9 cellular contexts compared by ENCODE assay signal in genomic region chr2:111123751-111124150, GRCh38. TPM values are rescaled to one million over a fixed set of nuclear protein-coding genes. Genes with fewer than 3 reads are reported as not detected.
A peak's percentile ranks its signal among the peaks of the same experiment; 100 is the strongest.
DNase-seq lines count a peak whose midpoint lies in the region; ATAC-seq and TF ChIP-seq lines count a peak whose summit lies in the region.
"Had no signal": no experiment of that assay in that cellular context is flagged by ENCODE, and none has a peak within 500 bp of the region (broad histone marks: within the 10 kb centered on the region; RNA-seq: fewer than 3 reads in every experiment).

No MANE protein-coding gene starts in this region.

- peaks cover 26% of the 10 kb centered on the region for H3K36me3 Mint-ChIP-seq in activated naive CD8-positive, alpha-beta T cell
- peaks cover 38% of the 10 kb centered on the region for H3K36me3 Mint-ChIP-seq in activated naive CD8-positive, alpha-beta T cell treated with anti-CD3 and anti-CD28 coated beads for 36 hours

- H3K9me3 ChIP-seq in left lung = no peaks in the 10 kb centered on the region
- H3K9me3 ChIP-seq in testis = no peaks in the 10 kb centered on the region
- H3K9me3 ChIP-seq: ascending aorta had no signal

- no peak for DNase-seq in activated naive CD8-positive, alpha-beta T cell treated with anti-CD3 and anti-CD28 coated beads for 36 hours
- DNase-seq in left lung (no peak), testis (no peak), dedifferentiated amniotic fluid mesenchymal stem cell (ENCODE audit: extremely low spot score) (no peak), GOT3 (lab: John Stamatoyannopoulos, UW) (no peak), epidermal melanocyte (ENCODE audit: insufficient read length, low spot score) (no peak)

- H3K36me3 ChIP-seq in left lung (peaks cover 0 to 18% of the 10 kb centered on the region in 2 donors), testis (ENCODE audit: low read depth, missing control alignments) (no peaks in the 10 kb centered on the region)

- peak overlapping the region; percentile 93 for H3K27ac ChIP-seq in VCaP
- no peak overlapping the region for H3K27ac ChIP-seq in left lung
- H3K27ac ChIP-seq in testis = no peak overlapping the region
- H3K27ac ChIP-seq: ascending aorta had no signal

- peaks cover 57% of the 10 kb centered on the region for H3K4me1 Mint-ChIP-seq in activated naive CD8-positive, alpha-beta T cell (ENCODE audit: low read depth)
- peaks cover 52% of the 10 kb centered on the region for H3K4me1 Mint-ChIP-seq in activated naive CD8-positive, alpha-beta T cell treated with anti-CD3 and anti-CD28 coated beads for 36 hours

- H3K4me3 Mint-ChIP-seq in activated naive CD8-positive, alpha-beta T cell = peak overlapping the region; percentile 89
- H3K4me3 Mint-ChIP-seq in activated naive CD8-positive, alpha-beta T cell treated with anti-CD3 and anti-CD28 coated beads for 36 hours = no peak overlapping the region

- H3K27me3 ChIP-seq in left lung = peaks cover 6 to 18% of the 10 kb centered on the region in 2 donors
- H3K27me3 ChIP-seq in testis = no peaks in the 10 kb centered on the region
- H3K27me3 ChIP-seq: ascending aorta had no signal

- intact Hi-C loops in left lung (cut with DNase I) = no loop called here
- intact Hi-C loops in testis (cut with DNase I; ENCODE audit: low total_unique reads) = no loop called here

- no peak for TF ChIP-seq POLR2A in testis (IDR thresholded peaks at IDR 0.05)

- H3K27me3 Mint-ChIP-seq in activated naive CD8-positive, alpha-beta T cell = no peaks in the 10 kb centered on the region
- peaks cover 17% of the 10 kb centered on the region for H3K27me3 Mint-ChIP-seq in activated naive CD8-positive, alpha-beta T cell treated with anti-CD3 and anti-CD28 coated beads for 36 hours

- WGBS in testis, 2 donors = 79 to 84% methylated on average over 7 of the region's 7 CpGs

- H3K9me3 Mint-ChIP-seq in activated naive CD8-positive, alpha-beta T cell (ENCODE audit: low read depth) = no peaks in the 10 kb centered on the region
- H3K9me3 Mint-ChIP-seq in activated naive CD8-positive, alpha-beta T cell treated with anti-CD3 and anti-CD28 coated beads for 36 hours = no peaks in the 10 kb centered on the region

- ATAC-seq in left lung = no peak

- TF ChIP-seq CTCF in VCaP (conservative IDR thresholded peaks at IDR 0.05) (no peak), left lung (IDR thresholded peaks at IDR 0.05) (no peak), testis (IDR thresholded peaks at IDR 0.05) (no peak)

- peak overlapping the region; percentile 50 for H3K27ac Mint-ChIP-seq in activated naive CD8-positive, alpha-beta T cell
- no peak overlapping the region for H3K27ac Mint-ChIP-seq in activated naive CD8-positive, alpha-beta T cell treated with anti-CD3 and anti-CD28 coated beads for 36 hours

- H3K4me1 ChIP-seq in left lung (peaks cover 0 to 40% of the 10 kb centered on the region in 2 donors), testis (peaks cover 6% of the 10 kb centered on the region)

- H3K4me3 ChIP-seq in left lung (peak overlapping the region; percentile 72 to 81), testis (peak overlapping the region; percentile 73 to 79)

RNA-seq across cellular contexts. Expression of gene BCL2L11, which starts 3.0 kb away (rescaled TPM):
- total RNA-seq in activated naive CD8-positive, alpha-beta T cell treated with anti-CD3 and anti-CD28 coated beads for 36 hours = 10 to 100 TPM; 19.9 TPM
- total RNA-seq in left lung (10 to 100 TPM; 16.7 to 17.4 TPM), testis (10 to 100 TPM; 29.3 to 41.7 TPM)
- polyA plus RNA-seq in testis (ENCODE audit: insufficient read depth, low read depth, low replicate concordance) = 26.4 TPM
